Comparison of ENCODE assay signal across 35 cellular contexts in the genomic region with DNA sequence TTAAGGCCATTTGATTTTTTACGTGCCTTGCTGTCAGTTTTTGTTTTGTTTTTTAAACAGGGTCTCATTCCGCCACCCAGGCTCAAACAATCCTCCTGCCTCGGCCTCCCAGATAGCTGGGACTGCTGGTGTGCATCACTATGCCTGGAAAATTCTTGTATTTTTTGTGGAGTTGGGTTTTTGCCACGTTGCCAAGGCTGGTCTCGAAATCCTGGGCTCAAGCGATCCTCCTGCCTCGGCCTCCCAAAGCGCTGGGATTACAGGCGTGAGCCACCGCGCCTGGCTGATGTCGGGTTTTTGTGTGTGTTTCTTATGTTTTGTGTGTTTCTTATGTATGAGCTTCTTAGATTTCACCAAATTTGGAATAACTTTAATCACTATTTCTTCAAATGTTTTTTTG.
"Had no signal": no experiment of that assay in that cellular context is flagged by ENCODE, and none has a peak within 500 bp of the region (broad histone marks: within the 10 kb centered on the region; RNA-seq: fewer than 3 reads in every experiment).

No MANE protein-coding gene starts in this region.

- H3K9me3 ChIP-seq: adrenal gland, body of pancreas, breast epithelium had no signal

- H3K9me3 Mint-ChIP-seq: activated CD4-positive, alpha-beta memory T cell treated with anti-CD3 and anti-CD28 coated beads, Interleukin-2, amount 10 ng/mL, durations not matched to agents 7 days and 5 days; activated naive CD4-positive, alpha-beta T cell treated with anti-CD3 and anti-CD28 coated beads, Interleukin-2, amount 50 U/mL, for 24 hours; activated T-helper 17 cell treated with anti-CD3 and anti-CD28 coated beads, Interleukin-2, amount 50 U/mL, for 72 hours had no signal

- H3K36me3 ChIP-seq: adrenal gland, breast epithelium had no signal

- H3K27me3 ChIP-seq: adrenal gland, body of pancreas had no signal

- H3K36me3 Mint-ChIP-seq: activated CD8-positive, alpha-beta memory T cell treated with anti-CD3 and anti-CD28 coated beads, Interleukin-2, amount 10 ng/mL, durations not matched to agents 7 days and 5 days had no signal

- H3K4me1 Mint-ChIP-seq: activated B cell treated with CpG ODN at 0.5 μM for 24 hours; activated CD4-positive, alpha-beta memory T cell treated with anti-CD3 and anti-CD28 coated beads, Interleukin-2, amount 10 ng/mL, durations not matched to agents 7 days and 5 days; activated CD8-positive, alpha-beta memory T cell treated with anti-CD3 and anti-CD28 coated beads, Interleukin-2, amount 10 ng/mL, durations not matched to agents 7 days and 5 days; activated naive CD4-positive, alpha-beta T cell treated with anti-CD3 and anti-CD28 coated beads, Interleukin-2, amount 50 U/mL, for 24 hours; activated T-helper 17 cell treated with anti-CD3 and anti-CD28 coated beads, Interleukin-2, amount 50 U/mL, for 72 hours; IgD-negative memory B cell had no signal

- H3K4me3 ChIP-seq: adrenal gland, body of pancreas, breast epithelium had no signal

- H3K27ac Mint-ChIP-seq: activated B cell treated with CpG ODN at 0.5 μM for 24 hours; activated CD4-positive, alpha-beta memory T cell treated with anti-CD3 and anti-CD28 coated beads, Interleukin-2, amount 10 ng/mL, durations not matched to agents 7 days and 5 days; activated CD8-positive, alpha-beta memory T cell treated with anti-CD3 and anti-CD28 coated beads, Interleukin-2, amount 10 ng/mL, durations not matched to agents 7 days and 5 days; activated naive CD4-positive, alpha-beta T cell treated with anti-CD3 and anti-CD28 coated beads, Interleukin-2, amount 50 U/mL, for 24 hours; activated T-helper 17 cell treated with anti-CD3 and anti-CD28 coated beads, Interleukin-2, amount 50 U/mL, for 72 hours; IgD-negative memory B cell had no signal

- FAIRE-seq: astrocyte had no signal

- H3K4me1 ChIP-seq: breast epithelium had no signal

- DNase-seq: activated B cell treated with CpG ODN at 0.5 μM for 24 hours; activated CD4-positive, alpha-beta memory T cell treated with anti-CD3 and anti-CD28 coated beads, Interleukin-2, amount 10 ng/mL, durations not matched to agents 7 days and 5 days; activated CD4-positive, alpha-beta T cell treated with anti-CD3 and anti-CD28 coated beads for 4 hours; activated CD4-positive, alpha-beta T cell treated with anti-CD3 and anti-CD28 coated beads, Interleukin-2, amount 50 U/mL, for 1 hour; activated CD4-positive, CD25-positive, alpha-beta regulatory T cell treated with anti-CD3 and anti-CD28 coated beads, Interleukin-2, amount 50 U/mL, for 72 hours; activated CD8-positive, alpha-beta memory T cell treated with anti-CD3 and anti-CD28 coated beads for 24 hours; activated CD8-positive, alpha-beta memory T cell treated with anti-CD3 and anti-CD28 coated beads, Interleukin-2, amount 10 ng/mL, durations not matched to agents 7 days and 5 days; activated CD8-positive, alpha-beta memory T cell treated with anti-CD3 and anti-CD28 coated beads, Interleukin-2, amount 50 U/mL, for 48 hours; activated effector memory CD4-positive, alpha-beta T cell treated with anti-CD3 and anti-CD28 coated beads, Interleukin-2, amount 50 U/mL, for 16 hours; activated naive CD4-positive, alpha-beta T cell; activated T-cell treated with anti-CD3 and anti-CD28 coated beads, Interleukin-2, amount 50 U/mL, for 48 hours; caudate nucleus; Karpas-422; KBM-7; NCI-H1105; NCI-H1417 treated with DMSO at 0.1 percent for 48 hours; NCI-H187 treated with DMSO at 0.1 percent for 48 hours; NCI-H2081; NCI-H2171 treated with DMSO at 0.1 percent for 48 hours; NCI-H2227 treated with DMSO at 0.1 percent for 48 hours; NCI-H446 treated with DMSO at 0.1 percent for 48 hours; NCI-H524; SW 1271; T-helper 1 cell; T-helper 2 cell; T-helper 9 cell had no signal

- H3K4me3 Mint-ChIP-seq: activated B cell treated with CpG ODN at 0.5 μM for 24 hours; activated CD4-positive, alpha-beta memory T cell treated with anti-CD3 and anti-CD28 coated beads, Interleukin-2, amount 10 ng/mL, durations not matched to agents 7 days and 5 days; activated CD8-positive, alpha-beta memory T cell treated with anti-CD3 and anti-CD28 coated beads, Interleukin-2, amount 10 ng/mL, durations not matched to agents 7 days and 5 days; activated naive CD4-positive, alpha-beta T cell treated with anti-CD3 and anti-CD28 coated beads, Interleukin-2, amount 50 U/mL, for 24 hours; activated T-helper 17 cell treated with anti-CD3 and anti-CD28 coated beads, Interleukin-2, amount 50 U/mL, for 72 hours; IgD-negative memory B cell had no signal

- ATAC-seq: activated CD8-positive, alpha-beta memory T cell treated with anti-CD3 and anti-CD28 coated beads, Interleukin-2, amount 10 ng/mL, durations not matched to agents 7 days and 5 days; activated T-helper 17 cell treated with anti-CD3 and anti-CD28 coated beads, Interleukin-2, amount 50 U/mL, for 72 hours; body of pancreas; Panc1 had no signal

- H3K27ac ChIP-seq: adrenal gland, body of pancreas, breast epithelium, VCaP had no signal
